In genomic region chr10:24417053-24417452, GRCh38 we compare ENCODE assay signal across 11 cellular contexts.
"Had no signal": no experiment of that assay in that cellular context is flagged by ENCODE, and none has a peak within 500 bp of the region (broad histone marks: within the 10 kb centered on the region; RNA-seq: fewer than 3 reads in every experiment).

No MANE protein-coding gene starts in this region.

- H3K36me3 ChIP-seq: pancreas, upper lobe of right lung had no signal

- H3K4me3 ChIP-seq: pancreas, upper lobe of right lung had no signal

- H3K27ac Mint-ChIP-seq: activated CD4-positive, alpha-beta T cell treated with anti-CD3 and anti-CD28 coated beads, Interleukin-2, amount 10 ng/mL, durations not matched to agents 24 days and 14 days; activated naive CD4-positive, alpha-beta T cell treated with anti-CD3 and anti-CD28 coated beads for 36 hours; activated T-helper 17 cell treated with anti-CD3 and anti-CD28 coated beads, Interleukin-2, amount 50 U/mL, for 72 hours; effector memory CD8-positive, alpha-beta T cell; T-helper 1 cell treated with Interleukin-12 subunit alpha and Interleukin-12 subunit beta and Interleukin-4 antibody, amounts not matched to agents 30 μg/mL and 1 μg/mL, for 36 hours had no signal

- H3K9me3 Mint-ChIP-seq: activated T-helper 17 cell treated with anti-CD3 and anti-CD28 coated beads, Interleukin-2, amount 50 U/mL, for 72 hours; effector memory CD8-positive, alpha-beta T cell; neural crest cell; T-helper 1 cell treated with Interleukin-12 subunit alpha and Interleukin-12 subunit beta and Interleukin-4 antibody, amounts not matched to agents 30 μg/mL and 1 μg/mL, for 36 hours; WTC11 had no signal

- H3K27me3 ChIP-seq: pancreas, upper lobe of right lung had no signal

- H3K4me1 Mint-ChIP-seq: activated CD4-positive, alpha-beta T cell treated with anti-CD3 and anti-CD28 coated beads, Interleukin-2, amount 10 ng/mL, durations not matched to agents 24 days and 14 days; activated T-helper 17 cell treated with anti-CD3 and anti-CD28 coated beads, Interleukin-2, amount 50 U/mL, for 72 hours; neural crest cell had no signal

- H3K9me3 ChIP-seq: pancreas, upper lobe of right lung had no signal

- H3K4me3 Mint-ChIP-seq: activated CD4-positive, alpha-beta T cell treated with anti-CD3 and anti-CD28 coated beads, Interleukin-2, amount 10 ng/mL, durations not matched to agents 24 days and 14 days; activated naive CD4-positive, alpha-beta T cell treated with anti-CD3 and anti-CD28 coated beads for 36 hours; activated T-helper 17 cell treated with anti-CD3 and anti-CD28 coated beads, Interleukin-2, amount 50 U/mL, for 72 hours; effector memory CD8-positive, alpha-beta T cell; neural crest cell; T-helper 1 cell treated with Interleukin-12 subunit alpha and Interleukin-12 subunit beta and Interleukin-4 antibody, amounts not matched to agents 30 μg/mL and 1 μg/mL, for 36 hours; WTC11 had no signal

- H3K36me3 Mint-ChIP-seq: WTC11 had no signal

- H3K27me3 Mint-ChIP-seq: effector memory CD8-positive, alpha-beta T cell had no signal

- FAIRE-seq: pancreas had no signal

- DNase-seq: activated CD4-positive, alpha-beta T cell treated with anti-CD3 and anti-CD28 coated beads, Interleukin-2, amount 10 ng/mL, durations not matched to agents 24 days and 14 days; activated naive CD4-positive, alpha-beta T cell treated with anti-CD3 and anti-CD28 coated beads for 36 hours; effector memory CD8-positive, alpha-beta T cell; pancreas; retina; upper lobe of right lung had no signal

- H3K27ac ChIP-seq: epithelial cell of prostate, pancreas, upper lobe of right lung had no signal
